ENCODE assay signal across 3 cellular contexts in genomic region chr2:176075476-176075875, GRCh38.
A peak's percentile ranks its signal among the peaks of the same experiment; 100 is the strongest.
TF ChIP-seq lines count a peak whose summit lies in the region.

No MANE protein-coding gene starts in this region.

TF ChIP-seq in K562, 482 proteins besides CTCF, POLR2A, EP300 and RAD21 (continues in another document):
- TF ChIP-seq C11orf30 (IDR thresholded peaks at IDR 0.05; ENCODE audit: low read depth): 0 out of 2 replicates have a peak, but pooled peaks have one; percentile 15
- TF ChIP-seq USF2 (CRISPR knock-in tag; IDR thresholded peaks at IDR 0.05): no peak
- TF ChIP-seq EZH2 (IDR thresholded peaks at IDR 0.05; ENCODE audit: borderline replicate concordance, low read depth, low read length): peak; percentile 68; the same call in 1 of the 2 replicates
- TF ChIP-seq PBX2 (CRISPR knock-in tag; IDR thresholded peaks at IDR 0.05; ENCODE audit: low read depth): no peak
- TF ChIP-seq PBX2 (tag; conservative IDR thresholded peaks at IDR 0.05; ENCODE audit: low read depth): 0 out of 2 replicates have a peak, but pooled peaks have one; percentile 20
- peak; percentile 51; the same call in 1 of the 2 replicates for TF ChIP-seq BMI1 (IDR thresholded peaks at IDR 0.05; ENCODE audit: low read length)
- TF ChIP-seq THAP12 (CRISPR knock-in tag; IDR thresholded peaks at IDR 0.05): no peak
- no peak for TF ChIP-seq SPI1 (IDR thresholded peaks at IDR 0.05; ENCODE audit: borderline replicate concordance, low read depth, low read length)
- peak; percentile 6 for TF ChIP-seq ZFP36 (IDR thresholded peaks at IDR 0.05; ENCODE audit: low read depth, low read length, partially characterized antibody)
- TF ChIP-seq ZNF146 (CRISPR knock-in tag; IDR thresholded peaks at IDR 0.05; ENCODE audit: unreplicated experiment): no peak
- no peak for TF ChIP-seq PRMT5 (CRISPR knock-in tag; IDR thresholded peaks at IDR 0.05)
- TF ChIP-seq ZNF316 (IDR thresholded peaks at IDR 0.05): 0 out of 2 replicates have a peak, but pooled peaks have one; percentile 14

TF ChIP-seq in neural cell, 6 proteins besides CTCF, POLR2A, EP300 and RAD21:
- TF ChIP-seq POLR2AphosphoS5 (IDR thresholded peaks at IDR 0.05) (peak; percentile 46), SMC3 (conservative IDR thresholded peaks at IDR 0.05; ENCODE audit: poor library complexity) (no peak)

TF ChIP-seq in SK-N-SH, 30 proteins besides CTCF, POLR2A, EP300 and RAD21:
- no peak for TF ChIP-seq IRF3 (IDR thresholded peaks at IDR 0.05; ENCODE audit: low read depth, low read length)
- no peak for TF ChIP-seq GABPA (IDR thresholded peaks at IDR 0.05; ENCODE audit: low read depth)
- TF ChIP-seq ELF1 (IDR thresholded peaks at IDR 0.05): no peak
- TF ChIP-seq MEF2A (IDR thresholded peaks at IDR 0.05; ENCODE audit: borderline replicate concordance, low read depth): no peak
- no peak for TF ChIP-seq RCOR1 (IDR thresholded peaks at IDR 0.05; ENCODE audit: low read length)
- no peak for TF ChIP-seq MXI1 (IDR thresholded peaks at IDR 0.05; ENCODE audit: low read depth, low read length)
- TF ChIP-seq CHD2 (IDR thresholded peaks at IDR 0.05; ENCODE audit: low read length, partially characterized antibody): no peak
- no peak for TF ChIP-seq TCF12 (IDR thresholded peaks at IDR 0.05)
- no peak for TF ChIP-seq FOSL2 (IDR thresholded peaks at IDR 0.05; ENCODE audit: borderline replicate concordance, low read depth)
- no peak for TF ChIP-seq REST (IDR thresholded peaks at IDR 0.05; ENCODE audit: low read depth, low read length)
- TF ChIP-seq JUND (IDR thresholded peaks at IDR 0.05): no peak
- no peak for TF ChIP-seq SIN3A (IDR thresholded peaks at IDR 0.05; ENCODE audit: borderline replicate concordance, low read depth, low read length)
- TF ChIP-seq MAX (IDR thresholded peaks at IDR 0.05; ENCODE audit: low read depth): no peak
